8 cellular contexts compared by ENCODE assay signal in the genomic region with DNA sequence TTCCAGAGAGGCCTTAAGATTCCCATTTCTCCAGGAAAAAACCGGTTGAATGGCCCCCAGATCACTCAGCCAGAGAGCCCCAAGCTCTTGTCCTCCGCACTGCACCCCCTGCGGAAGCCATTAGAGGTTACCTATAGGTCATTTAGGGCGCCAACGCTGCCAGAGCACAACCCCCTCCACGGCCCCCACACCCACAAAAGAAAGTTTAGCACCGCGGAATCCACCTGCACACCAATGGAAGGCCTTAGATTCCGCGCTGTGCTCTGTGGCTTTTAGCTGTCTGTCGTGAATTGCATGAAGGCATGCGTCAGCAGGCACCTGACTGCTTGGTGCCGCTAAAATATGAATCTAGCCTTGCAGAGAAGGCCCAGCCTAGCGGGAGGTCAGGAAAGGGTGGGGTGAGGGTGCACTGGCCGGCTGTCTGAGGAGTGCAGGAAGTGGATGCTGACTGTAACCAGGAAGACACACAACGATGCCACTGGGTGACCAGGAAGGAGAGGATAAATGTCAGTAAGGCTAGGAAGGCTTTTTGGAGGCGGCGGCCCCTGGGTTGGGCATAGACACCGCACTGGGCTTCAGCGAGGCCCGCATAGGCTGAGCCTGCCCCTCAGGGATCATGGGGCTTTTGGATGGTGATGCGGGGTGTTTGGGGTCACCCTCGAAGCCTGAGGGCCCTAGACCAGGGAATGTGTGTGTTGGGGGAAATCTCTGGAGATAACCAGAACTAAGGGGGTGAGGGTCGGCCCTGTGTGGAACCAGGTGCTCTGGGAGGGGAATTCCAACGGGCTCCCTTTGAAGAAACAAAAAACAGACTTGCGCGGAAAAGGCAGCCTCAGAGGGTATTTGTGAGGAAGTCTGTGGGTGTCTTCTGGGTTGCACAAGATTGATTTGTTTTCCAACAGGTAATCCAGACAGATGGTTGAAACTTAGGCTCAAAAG. TPM values are rescaled to one million over a fixed set of nuclear protein-coding genes. Genes with fewer than 3 reads are reported as not detected.
DNase-seq lines count a peak whose midpoint lies in the region; ATAC-seq and TF ChIP-seq lines count a peak whose summit lies in the region.

No MANE protein-coding gene starts in this region.

- no peak for DNase-seq in Calu3
- DNase-seq in central memory CD8-positive, alpha-beta T cell (ENCODE audit: low spot score in 2 of 2) = peak; percentile 61 to 84
- no peak for DNase-seq in osteocyte (ENCODE audit: extremely low spot score, unreplicated experiment)
- DNase-seq in ureter (ENCODE audit: low spot score) = peak; percentile 48
- no peak for DNase-seq in NCI-H524 treated with DMSO at 0.1 percent for 48 hours (lab: John Stamatoyannopoulos, UW)

- no peaks in the 10 kb centered on the region for H3K9me3 Mint-ChIP-seq in Calu3 (ENCODE audit: low read depth, unreplicated experiment)
- H3K9me3 Mint-ChIP-seq in central memory CD8-positive, alpha-beta T cell = no peaks in the 10 kb centered on the region
- H3K9me3 Mint-ChIP-seq in osteocyte (ENCODE audit: unreplicated experiment) = no peaks in the 10 kb centered on the region

- H3K4me3 Mint-ChIP-seq in Calu3 (ENCODE audit: low read depth, unreplicated experiment) = peak overlapping the region; percentile 80
- peak overlapping the region; percentile 94 for H3K4me3 Mint-ChIP-seq in central memory CD8-positive, alpha-beta T cell
- H3K4me3 Mint-ChIP-seq in osteocyte (ENCODE audit: unreplicated experiment) = peak overlapping the region; percentile 49

- CTCF ChIA-PET in Calu3 (lab: Charles Lee) = no interaction called here

- ATAC-seq in HG03060 (IDR thresholded peaks at IDR 0.05; ENCODE audit: low read depth, unreplicated experiment) (peak; percentile 45), GM18520 (IDR thresholded peaks at IDR 0.05; ENCODE audit: unreplicated experiment) (no peak)
- peak; percentile 85 for ATAC-seq in central memory CD8-positive, alpha-beta T cell (replicated peaks; ENCODE audit: extremely low read depth, poor library complexity, severe bottlenecking)

- H3K4me1 Mint-ChIP-seq in Calu3 (ENCODE audit: low read depth, unreplicated experiment) = no peaks in the 10 kb centered on the region
- H3K4me1 Mint-ChIP-seq in central memory CD8-positive, alpha-beta T cell = peaks cover 52% of the 10 kb centered on the region
- H3K4me1 Mint-ChIP-seq in osteocyte (ENCODE audit: unreplicated experiment) = peaks cover 21% of the 10 kb centered on the region

- no peak overlapping the region for H3K27ac Mint-ChIP-seq in Calu3 (ENCODE audit: unreplicated experiment)
- peak overlapping the region; percentile 98 for H3K27ac Mint-ChIP-seq in central memory CD8-positive, alpha-beta T cell (ENCODE audit: low read depth)
- no peak overlapping the region for H3K27ac Mint-ChIP-seq in osteocyte (ENCODE audit: unreplicated experiment)

- TF ChIP-seq CTCF in Calu3 (IDR thresholded peaks at IDR 0.05; ENCODE audit: unreplicated experiment) (no peak), VCaP (conservative IDR thresholded peaks at IDR 0.05) (no peak), osteocyte (IDR thresholded peaks at IDR 0.05) (no peak)

- BruUV-seq in Calu3 (replicated peaks; lab: Mats Ljungman, UMichigan) = no TSS peak

- H3K36me3 Mint-ChIP-seq in Calu3 (ENCODE audit: insufficient read depth, unreplicated experiment) (peaks cover 16% of the 10 kb centered on the region), osteocyte (ENCODE audit: unreplicated experiment) (no peaks in the 10 kb centered on the region)
- peaks cover 16% of the 10 kb centered on the region for H3K36me3 Mint-ChIP-seq in central memory CD8-positive, alpha-beta T cell (ENCODE audit: insufficient read depth)

- intact Hi-C loops in Calu3 (cut with micrococcal nuclease; ENCODE audit: unreplicated experiment) = no loop called here

- H3K27ac ChIP-seq in VCaP = peak overlapping the region; percentile 95

- H3K27me3 Mint-ChIP-seq in Calu3 (ENCODE audit: unreplicated experiment) = no peaks in the 10 kb centered on the region
- H3K27me3 Mint-ChIP-seq in central memory CD8-positive, alpha-beta T cell = no peaks in the 10 kb centered on the region
- peaks cover 5% of the 10 kb centered on the region for H3K27me3 Mint-ChIP-seq in osteocyte (ENCODE audit: unreplicated experiment)

RNA-seq across cellular contexts. Expression of gene NUP210, which starts 1.0 kb away (rescaled TPM):
- total RNA-seq in Calu3 (2022) (59.8 and 76.9 TPM in 2 replicates), osteocyte (1.4 and 1.5 TPM in 2 replicates), ureter (19.9 TPM)

RNA-seq across cellular contexts. Expression of gene HDAC11, which starts 59.0 kb away (rescaled TPM):
- 11.8 and 16.5 TPM in 2 replicates for total RNA-seq in Calu3 (2022)
- total RNA-seq in osteocyte = 11.9 and 13.7 TPM in 2 replicates
- total RNA-seq in ureter = 17.4 TPM

Comparison
In these comparisons a context has a peak if more than half of its experiments do, and no peak if none do; other contexts are left out.
1. DNase-seq: peak in central memory CD8-positive, alpha-beta T cell (2 of 2) and ureter (single experiment); none in Calu3 (single experiment), osteocyte (single experiment) and NCI-H524 treated with DMSO at 0.1 percent for 48 hours (single experiment).
2. Peak in every context shown above with its lines, with median percentiles within 50 percentile points of each other: H3K4me3 Mint-ChIP-seq.